30 cellular contexts compared by ENCODE assay signal in genomic region chr1:40955266-40955665, GRCh38.
"Had no signal": no experiment of that assay in that cellular context is flagged by ENCODE, and none has a peak within 500 bp of the region (broad histone marks: within the 10 kb centered on the region; RNA-seq: fewer than 3 reads in every experiment).

No MANE protein-coding gene starts in this region.

- H2AFZ ChIP-seq: neural progenitor cell had no signal

- ATAC-seq: left lobe of liver; natural killer cell; stimulated activated effector memory CD8-positive, alpha-beta T cell treated with anti-CD3 and anti-CD28 coated beads, Interleukin-12 subunit alpha, Interleukin-12 subunit beta, amount 100 ng/mL, for 72 hours had no signal

- H3K4me1 ChIP-seq: ascending aorta, neural progenitor cell, uterus had no signal

- H3K27ac Mint-ChIP-seq: activated CD4-positive, alpha-beta memory T cell treated with anti-CD3 and anti-CD28 coated beads, Interleukin-2, amount 10 ng/mL, durations not matched to agents 7 days and 5 days; activated CD4-positive, alpha-beta T cell treated with anti-CD3 and anti-CD28 coated beads, Interleukin-2, amount 10 ng/mL, durations not matched to agents 7 days and 5 days; activated naive CD4-positive, alpha-beta T cell treated with anti-CD3 and anti-CD28 coated beads, Interleukin-2, amount 10 ng/mL, durations not matched to agents 7 days and 5 days; activated naive CD8-positive, alpha-beta T cell treated with anti-CD3 and anti-CD28 coated beads, Interleukin-2, amount 10 ng/mL, durations not matched to agents 7 days and 5 days; activated T-cell treated with anti-CD3 and anti-CD28 coated beads, Interleukin-2, amount 50 U/mL, for 24 hours; dendritic cell treated with granulocyte-macrophage colony-stimulating factor and Interleukin-4, amounts not matched to agents 40 ng/mL and 50 ng/mL, for 4 days; endodermal cell; immature natural killer cell; natural killer cell; neural progenitor cell; progenitor cell of endocrine pancreas; stimulated activated effector memory CD8-positive, alpha-beta T cell treated with anti-CD3 and anti-CD28 coated beads, Interleukin-12 subunit alpha, Interleukin-12 subunit beta, amount 100 ng/mL, for 72 hours; stimulated activated naive CD8-positive, alpha-beta T cell treated with anti-CD3 and anti-CD28 coated beads, Interleukin-15, Interleukin-2, amounts not matched to agents 100 ng/mL and 50 ng/mL, for 24 hours had no signal

- H3K27me3 ChIP-seq: ascending aorta, sigmoid colon, uterus had no signal

- H3K36me3 ChIP-seq: ascending aorta, heart left ventricle, lower lobe of right lung, neural progenitor cell, sigmoid colon, thoracic aorta, uterus had no signal

- H3K4me2 ChIP-seq: neural progenitor cell had no signal

- DNase-seq: activated CD4-positive, alpha-beta memory T cell treated with anti-CD3 and anti-CD28 coated beads, Interleukin-2, amount 10 ng/mL, durations not matched to agents 7 days and 5 days; activated CD4-positive, alpha-beta T cell treated with anti-CD3 and anti-CD28 coated beads for 1 hour; activated CD4-positive, alpha-beta T cell treated with anti-CD3 and anti-CD28 coated beads, Interleukin-2, amount 10 ng/mL, durations not matched to agents 7 days and 5 days; activated CD8-positive, alpha-beta memory T cell treated with anti-CD3 and anti-CD28 coated beads, Interleukin-2, amount 50 U/mL, for 48 hours; activated gamma-delta T cell; activated naive CD4-positive, alpha-beta T cell treated with anti-CD3 and anti-CD28 coated beads, Interleukin-2, amount 10 ng/mL, durations not matched to agents 7 days and 5 days; activated naive CD8-positive, alpha-beta T cell treated with anti-CD3 and anti-CD28 coated beads, Interleukin-2, amount 10 ng/mL, durations not matched to agents 7 days and 5 days; activated T-cell treated with anti-CD3 and anti-CD28 coated beads, Interleukin-2, amount 50 U/mL, for 24 hours; endodermal cell; foreskin fibroblast; heart left ventricle; hypothalamus; immature natural killer cell; lower lobe of right lung; mesendoderm; natural killer cell; retina; small intestine; stimulated activated CD4-positive, alpha-beta T cell treated with anti-CD3 and anti-CD28 coated beads, Interleukin-4, amount 100 ng/mL, for 24 hours; uterus had no signal

- H3K36me3 Mint-ChIP-seq: activated naive CD4-positive, alpha-beta T cell treated with anti-CD3 and anti-CD28 coated beads, Interleukin-2, amount 10 ng/mL, durations not matched to agents 7 days and 5 days; activated naive CD8-positive, alpha-beta T cell treated with anti-CD3 and anti-CD28 coated beads, Interleukin-2, amount 10 ng/mL, durations not matched to agents 7 days and 5 days; immature natural killer cell; natural killer cell; neural progenitor cell; stimulated activated effector memory CD8-positive, alpha-beta T cell treated with anti-CD3 and anti-CD28 coated beads, Interleukin-12 subunit alpha, Interleukin-12 subunit beta, amount 100 ng/mL, for 72 hours had no signal

- H3K4me3 Mint-ChIP-seq: activated CD4-positive, alpha-beta memory T cell treated with anti-CD3 and anti-CD28 coated beads, Interleukin-2, amount 10 ng/mL, durations not matched to agents 7 days and 5 days; activated CD4-positive, alpha-beta T cell treated with anti-CD3 and anti-CD28 coated beads, Interleukin-2, amount 10 ng/mL, durations not matched to agents 7 days and 5 days; activated naive CD4-positive, alpha-beta T cell treated with anti-CD3 and anti-CD28 coated beads, Interleukin-2, amount 10 ng/mL, durations not matched to agents 7 days and 5 days; activated naive CD8-positive, alpha-beta T cell treated with anti-CD3 and anti-CD28 coated beads, Interleukin-2, amount 10 ng/mL, durations not matched to agents 7 days and 5 days; activated T-cell treated with anti-CD3 and anti-CD28 coated beads, Interleukin-2, amount 50 U/mL, for 24 hours; central memory CD8-positive, alpha-beta T cell; dendritic cell treated with granulocyte-macrophage colony-stimulating factor and Interleukin-4, amounts not matched to agents 40 ng/mL and 50 ng/mL, for 4 days; endodermal cell; immature natural killer cell; natural killer cell; neural progenitor cell; stimulated activated effector memory CD8-positive, alpha-beta T cell treated with anti-CD3 and anti-CD28 coated beads, Interleukin-12 subunit alpha, Interleukin-12 subunit beta, amount 100 ng/mL, for 72 hours; stimulated activated naive CD8-positive, alpha-beta T cell treated with anti-CD3 and anti-CD28 coated beads, Interleukin-15, Interleukin-2, amounts not matched to agents 100 ng/mL and 50 ng/mL, for 24 hours had no signal

- H3K9me3 Mint-ChIP-seq: activated CD4-positive, alpha-beta memory T cell treated with anti-CD3 and anti-CD28 coated beads, Interleukin-2, amount 10 ng/mL, durations not matched to agents 7 days and 5 days; activated CD4-positive, alpha-beta T cell treated with anti-CD3 and anti-CD28 coated beads, Interleukin-2, amount 10 ng/mL, durations not matched to agents 7 days and 5 days; activated naive CD4-positive, alpha-beta T cell treated with anti-CD3 and anti-CD28 coated beads, Interleukin-2, amount 10 ng/mL, durations not matched to agents 7 days and 5 days; activated naive CD8-positive, alpha-beta T cell treated with anti-CD3 and anti-CD28 coated beads, Interleukin-2, amount 10 ng/mL, durations not matched to agents 7 days and 5 days; activated T-cell treated with anti-CD3 and anti-CD28 coated beads, Interleukin-2, amount 50 U/mL, for 24 hours; central memory CD8-positive, alpha-beta T cell; dendritic cell treated with granulocyte-macrophage colony-stimulating factor and Interleukin-4, amounts not matched to agents 40 ng/mL and 50 ng/mL, for 4 days; immature natural killer cell; natural killer cell; stimulated activated effector memory CD8-positive, alpha-beta T cell treated with anti-CD3 and anti-CD28 coated beads, Interleukin-12 subunit alpha, Interleukin-12 subunit beta, amount 100 ng/mL, for 72 hours; stimulated activated naive CD8-positive, alpha-beta T cell treated with anti-CD3 and anti-CD28 coated beads, Interleukin-15, Interleukin-2, amounts not matched to agents 100 ng/mL and 50 ng/mL, for 24 hours had no signal

- H3K27ac ChIP-seq: ascending aorta, heart left ventricle, lower lobe of right lung, neural progenitor cell, sigmoid colon, thoracic aorta, uterus had no signal

- H3K4me3 ChIP-seq: ascending aorta, heart left ventricle, lower lobe of right lung, neural progenitor cell, sigmoid colon, thoracic aorta, uterus had no signal

- H3K9me3 ChIP-seq: ascending aorta, lower lobe of right lung, sigmoid colon, thoracic aorta, uterus had no signal

- H3K4me1 Mint-ChIP-seq: neural progenitor cell had no signal
